ENCODE assay signal across 33 cellular contexts in the genomic region with DNA sequence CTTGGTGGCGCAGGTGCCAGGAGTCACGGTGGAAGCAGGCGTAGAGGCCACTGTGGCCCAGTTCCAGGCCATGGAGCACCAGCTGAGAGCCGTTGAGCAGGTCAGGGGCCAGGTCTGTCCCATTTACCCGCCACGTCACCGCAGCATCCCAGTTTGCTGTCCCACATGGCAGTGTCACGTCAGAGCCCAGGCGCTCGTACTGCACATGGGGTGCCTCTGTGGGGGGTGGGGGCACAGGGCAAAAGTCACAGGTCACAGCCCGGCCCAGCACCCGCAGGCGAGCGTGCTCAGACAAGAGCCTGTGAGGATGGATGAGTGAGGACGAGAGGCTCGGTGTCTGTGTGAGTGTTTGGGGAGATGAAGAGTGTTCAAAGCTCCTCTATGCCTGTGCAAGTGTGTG. TPM values are rescaled to one million over a fixed set of nuclear protein-coding genes. Genes with fewer than 3 reads are reported as not detected.
"Had no signal": no experiment of that assay in that cellular context is flagged by ENCODE, and none has a peak within 500 bp of the region (broad histone marks: within the 10 kb centered on the region; RNA-seq: fewer than 3 reads in every experiment).

No MANE protein-coding gene starts in this region.

- H3K9me3 ChIP-seq: ascending aorta, breast epithelium, SJSA1, SK-N-SH had no signal

- H3K4me2 ChIP-seq: SK-N-SH had no signal

- H3K36me3 Mint-ChIP-seq: activated naive CD8-positive, alpha-beta T cell treated with anti-CD3 and anti-CD28 coated beads, Interleukin-2, amount 10 ng/mL, durations not matched to agents 7 days and 5 days; WTC11 had no signal

- H3K4me1 Mint-ChIP-seq: activated CD4-positive, alpha-beta T cell treated with anti-CD3 and anti-CD28 coated beads for 36 hours; activated CD4-positive, alpha-beta T cell treated with anti-CD3 and anti-CD28 coated beads, Interleukin-2, amount 10 ng/mL, durations not matched to agents 7 days and 5 days; activated naive CD8-positive, alpha-beta T cell treated with anti-CD3 and anti-CD28 coated beads, Interleukin-2, amount 10 ng/mL, durations not matched to agents 7 days and 5 days had no signal

- H3K4me3 ChIP-seq: ascending aorta, breast epithelium, Peyer's patch, SJSA1 had no signal

- DNase-seq: activated CD4-positive, alpha-beta T cell treated with anti-CD3 and anti-CD28 coated beads for 36 hours; activated CD4-positive, alpha-beta T cell treated with anti-CD3 and anti-CD28 coated beads, Interleukin-2, amount 10 ng/mL, durations not matched to agents 7 days and 5 days; activated CD4-positive, alpha-beta T cell treated with anti-CD3 and anti-CD28 coated beads, Interleukin-2, amount 50 U/mL, for 48 hours; activated CD8-positive, alpha-beta memory T cell treated with anti-CD3 and anti-CD28 coated beads, Interleukin-2, amount 50 U/mL, for 4 hours; activated CD8-positive, alpha-beta T cell treated with anti-CD3 and anti-CD28 coated beads, Interleukin-2, amount 10 ng/mL, durations not matched to agents 7 days and 5 days; activated effector memory CD4-positive, alpha-beta T cell treated with Interleukin-2 at 50 U/mL for 16 hours; activated naive CD4-positive, alpha-beta T cell; activated naive CD4-positive, alpha-beta T cell treated with anti-CD3 and anti-CD28 coated beads, Interleukin-2, amount 50 U/mL, for 16 hours; activated naive CD8-positive, alpha-beta T cell treated with anti-CD3 and anti-CD28 coated beads, Interleukin-2, amount 10 ng/mL, durations not matched to agents 7 days and 5 days; activated T-cell treated with anti-CD3 and anti-CD28 coated beads, Interleukin-2, amount 50 U/mL, for 48 hours; amygdala; Karpas-422; KBM-7; NCI-H1105; NCI-H1417 treated with DMSO at 0.1 percent for 48 hours; NCI-H1930; NCI-H2081 treated with DMSO at 0.1 percent for 48 hours; NCI-H226; NCI-H446 treated with DMSO at 0.1 percent for 48 hours; NCI-H524 treated with DMSO at 0.1 percent for 48 hours; PC-3; Peyer's patch; RPMI8226; SHP77 treated with DMSO at 0.1 percent for 48 hours; SK-N-SH had no signal

- H3K36me3 ChIP-seq: ascending aorta, breast epithelium, Peyer's patch, SJSA1 had no signal

- H3K9me3 Mint-ChIP-seq: activated CD4-positive, alpha-beta T cell treated with anti-CD3 and anti-CD28 coated beads, Interleukin-2, amount 10 ng/mL, durations not matched to agents 7 days and 5 days; activated naive CD8-positive, alpha-beta T cell treated with anti-CD3 and anti-CD28 coated beads, Interleukin-2, amount 10 ng/mL, durations not matched to agents 7 days and 5 days; T-helper 1 cell treated with Interleukin-12 subunit alpha and Interleukin-12 subunit beta and Interleukin-4 antibody, amounts not matched to agents 30 μg/mL and 1 μg/mL, for 36 hours; T-helper 2 cell treated with Interferon-gamma antibody and Interleukin-4, amounts not matched to agents 5 μg/mL and 100 μg/mL, for 36 hours; WTC11 had no signal

- H3K4me1 ChIP-seq: ascending aorta, SJSA1 had no signal

- H3K27ac Mint-ChIP-seq: activated CD4-positive, alpha-beta T cell treated with anti-CD3 and anti-CD28 coated beads for 36 hours; activated CD4-positive, alpha-beta T cell treated with anti-CD3 and anti-CD28 coated beads, Interleukin-2, amount 10 ng/mL, durations not matched to agents 7 days and 5 days; activated CD8-positive, alpha-beta T cell treated with anti-CD3 and anti-CD28 coated beads, Interleukin-2, amount 10 ng/mL, durations not matched to agents 7 days and 5 days; activated naive CD8-positive, alpha-beta T cell treated with anti-CD3 and anti-CD28 coated beads, Interleukin-2, amount 10 ng/mL, durations not matched to agents 7 days and 5 days; T-helper 1 cell treated with Interleukin-12 subunit alpha and Interleukin-12 subunit beta and Interleukin-4 antibody, amounts not matched to agents 30 μg/mL and 1 μg/mL, for 36 hours; T-helper 2 cell treated with Interferon-gamma antibody and Interleukin-4, amounts not matched to agents 5 μg/mL and 100 μg/mL, for 36 hours; WTC11 had no signal

- H3K27ac ChIP-seq: ascending aorta, breast epithelium, Peyer's patch, SJSA1 had no signal

- H3K9ac ChIP-seq: SK-N-SH had no signal

- H3K4me3 Mint-ChIP-seq: activated CD4-positive, alpha-beta T cell treated with anti-CD3 and anti-CD28 coated beads for 36 hours; activated CD4-positive, alpha-beta T cell treated with anti-CD3 and anti-CD28 coated beads, Interleukin-2, amount 10 ng/mL, durations not matched to agents 7 days and 5 days; activated CD8-positive, alpha-beta T cell treated with anti-CD3 and anti-CD28 coated beads, Interleukin-2, amount 10 ng/mL, durations not matched to agents 7 days and 5 days; activated naive CD8-positive, alpha-beta T cell treated with anti-CD3 and anti-CD28 coated beads, Interleukin-2, amount 10 ng/mL, durations not matched to agents 7 days and 5 days; T-helper 1 cell treated with Interleukin-12 subunit alpha and Interleukin-12 subunit beta and Interleukin-4 antibody, amounts not matched to agents 30 μg/mL and 1 μg/mL, for 36 hours; T-helper 2 cell treated with Interferon-gamma antibody and Interleukin-4, amounts not matched to agents 5 μg/mL and 100 μg/mL, for 36 hours; WTC11 had no signal

- H3K27me3 ChIP-seq: ascending aorta, breast epithelium, Peyer's patch, SJSA1 had no signal

- ATAC-seq: activated CD4-positive, alpha-beta T cell treated with anti-CD3 and anti-CD28 coated beads for 36 hours; activated CD4-positive, CD25-positive, alpha-beta regulatory T cell treated with anti-CD3 and anti-CD28 coated beads, Interleukin-2, amount 50 U/mL, for 24 hours; activated CD8-positive, alpha-beta T cell treated with anti-CD3 and anti-CD28 coated beads, Interleukin-2, amount 10 ng/mL, durations not matched to agents 7 days and 5 days; PC-3; WTC11 had no signal

RNA-seq across cellular contexts. Expression of a gene that starts 24.9 kb away (rescaled TPM):
- total RNA-seq: activated CD4-positive, alpha-beta T cell treated with anti-CD3 and anti-CD28 coated beads for 36 hours; activated CD4-positive, alpha-beta T cell treated with anti-CD3 and anti-CD28 coated beads, Interleukin-2, amount 10 ng/mL, durations not matched to agents 7 days and 5 days; activated CD8-positive, alpha-beta T cell treated with anti-CD3 and anti-CD28 coated beads, Interleukin-2, amount 10 ng/mL, durations not matched to agents 7 days and 5 days; activated naive CD8-positive, alpha-beta T cell treated with anti-CD3 and anti-CD28 coated beads, Interleukin-2, amount 10 ng/mL, durations not matched to agents 7 days and 5 days; MCF 10A; PC-3; SJSA1 had no signal

RNA-seq across cellular contexts. Expression of a gene that starts 41.8 kb away (rescaled TPM):
- total RNA-seq: activated CD4-positive, alpha-beta T cell treated with anti-CD3 and anti-CD28 coated beads for 36 hours; activated CD4-positive, alpha-beta T cell treated with anti-CD3 and anti-CD28 coated beads, Interleukin-2, amount 10 ng/mL, durations not matched to agents 7 days and 5 days; activated CD8-positive, alpha-beta T cell treated with anti-CD3 and anti-CD28 coated beads, Interleukin-2, amount 10 ng/mL, durations not matched to agents 7 days and 5 days; activated naive CD8-positive, alpha-beta T cell treated with anti-CD3 and anti-CD28 coated beads, Interleukin-2, amount 10 ng/mL, durations not matched to agents 7 days and 5 days; ascending aorta; MCF 10A; SJSA1 had no signal
